Comparison of ENCODE assay signal across 28 cellular contexts in genomic region chrX:5617666-5618065, GRCh38.
"Had no signal": no experiment of that assay in that cellular context is flagged by ENCODE, and none has a peak within 500 bp of the region (broad histone marks: within the 10 kb centered on the region; RNA-seq: fewer than 3 reads in every experiment).

No MANE protein-coding gene starts in this region.

- ATAC-seq: esophagus mucosa; gastrocnemius medialis; heart left ventricle; left cardiac atrium; left lung; naive thymus-derived CD8-positive, alpha-beta T cell; psoas muscle; sciatic nerve; stimulated activated effector memory CD8-positive, alpha-beta T cell treated with anti-CD3 and anti-CD28 coated beads, Interleukin-12 subunit alpha, Interleukin-12 subunit beta, amount 100 ng/mL, for 72 hours; upper lobe of right lung had no signal

- H3K9me3 ChIP-seq: gastrocnemius medialis, heart left ventricle, psoas muscle, transverse colon, upper lobe of right lung, uterus had no signal

- H3K4me3 ChIP-seq: gastrocnemius medialis, heart left ventricle, hepatocyte, left lung, psoas muscle, smooth muscle cell, stomach, transverse colon, upper lobe of right lung, uterus had no signal

- H3K27me3 ChIP-seq: gastrocnemius medialis, heart left ventricle, hepatocyte, left lung, stomach, transverse colon, upper lobe of right lung, uterus had no signal

- H3K4me1 ChIP-seq: gastrocnemius medialis, heart left ventricle, left lung, psoas muscle, stomach, transverse colon, upper lobe of right lung, uterus had no signal

- H3K36me3 ChIP-seq: gastrocnemius medialis, heart left ventricle, left lung, stomach, transverse colon, upper lobe of right lung, uterus had no signal

- H3K27ac ChIP-seq: epithelial cell of prostate, gastrocnemius medialis, heart left ventricle, hepatocyte, left lung, psoas muscle, stomach, transverse colon, upper lobe of right lung, uterus had no signal

- H2AFZ ChIP-seq: hepatocyte had no signal

- H3K4me2 ChIP-seq: hepatocyte, smooth muscle cell had no signal

- H3K79me2 ChIP-seq: hepatocyte had no signal

- DNase-seq: cerebellar nuclear complex; effector CD8-positive, alpha-beta T cell; endodermal cell; foreskin fibroblast; gastrocnemius medialis; heart left ventricle; kidney; left cardiac atrium; left lung; mesendoderm; naive thymus-derived CD8-positive, alpha-beta T cell; nephron progenitor cell; psoas muscle; retina; stimulated activated CD4-positive, alpha-beta T cell treated with anti-CD3 and anti-CD28 coated beads, Interleukin-12 subunit alpha, Interleukin-12 subunit beta, amount 100 ng/mL, for 4 hours; stimulated activated CD4-positive, alpha-beta T cell treated with anti-CD3 and anti-CD28 coated beads, Interleukin-1b, Interleukin-23, amount 100 ng/mL, for 48 hours; stimulated activated CD4-positive, alpha-beta T cell treated with anti-CD3 and anti-CD28 coated beads, Interleukin-4, amount 100 ng/mL, for 24 hours; stimulated activated naive CD4-positive, alpha-beta T cell treated with Interleukin-2 at 50 U/mL for 16 hours; stomach; transverse colon; upper lobe of right lung; uterus had no signal
